In the genomic region with DNA sequence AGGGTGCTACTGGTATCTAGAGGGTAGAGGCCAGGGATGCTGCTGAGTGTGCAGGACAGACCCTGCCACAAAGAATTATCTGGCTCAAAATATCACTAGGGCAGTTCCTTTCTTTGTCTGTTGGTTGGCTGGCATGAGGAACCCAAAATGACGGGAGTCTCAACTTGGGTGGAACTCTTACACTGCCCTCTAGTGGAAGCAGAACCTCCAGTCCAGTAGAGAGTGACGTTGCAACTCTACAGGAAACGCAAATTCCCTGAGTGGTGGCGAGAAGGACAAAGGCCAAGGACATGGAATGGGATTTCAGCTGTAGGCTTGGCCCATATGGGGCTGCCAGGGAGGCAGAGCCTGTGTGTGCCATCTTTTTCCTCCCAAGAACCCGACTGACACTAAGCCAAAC, we compare ENCODE assay signal across 8 cellular contexts. TPM values are rescaled to one million over a fixed set of nuclear protein-coding genes. Genes with fewer than 3 reads are reported as not detected.
DNase-seq lines count a peak whose midpoint lies in the region; TF ChIP-seq lines count a peak whose summit lies in the region.

No MANE protein-coding gene starts in this region.

- H3K4me1 ChIP-seq in OCI-LY7 (ENCODE audit: insufficient read depth, low read length, poor library complexity, severe bottlenecking) (no peaks in the 10 kb centered on the region), hepatocyte (ENCODE audit: insufficient read depth) (peaks cover 7% of the 10 kb centered on the region)

- H3K9me2 ChIP-seq in OCI-LY7 (ENCODE audit: insufficient read depth, low read length) (no peaks in the 10 kb centered on the region), hepatocyte (replicated peaks; ENCODE audit: insufficient read depth) (no peaks in the 10 kb centered on the region)

- peak; percentile 33 for DNase-seq in A172 (ENCODE audit: low spot score)
- peak; percentile 13 for DNase-seq in GM12864 (ENCODE audit: low read depth)
- DNase-seq in OCI-LY7 (ENCODE audit: low spot score), result peak; percentile 42
- DNase-seq in hepatocyte (ENCODE audit: low spot score), result peak; percentile 9
- no peak for DNase-seq in ureter (ENCODE audit: low spot score)
- no peak for DNase-seq in activated CD4-positive, CD25-positive, alpha-beta regulatory T cell treated with anti-CD3 and anti-CD28 coated beads, Interleukin-2, amount 50 U/mL, for 72 hours
- no peak for DNase-seq in T-helper 1 cell
- DNase-seq in MG63, result no peak

- H3K36me3 ChIP-seq in OCI-LY7 (ENCODE audit: insufficient read depth, low read length) (no peaks in the 10 kb centered on the region), hepatocyte (replicated peaks; ENCODE audit: insufficient read depth, low read depth) (no peaks in the 10 kb centered on the region), MG63 (no peaks in the 10 kb centered on the region)

- no peak overlapping the region for H3K4me2 ChIP-seq in OCI-LY7 (ENCODE audit: low read length)
- no peak overlapping the region for H3K4me2 ChIP-seq in hepatocyte

- TF ChIP-seq CTCF in GM12864 (IDR thresholded peaks at IDR 0.05; ENCODE audit: low read depth, low read length, missing control alignments) (peak; percentile 79), OCI-LY7 (conservative IDR thresholded peaks at IDR 0.05; ENCODE audit: low read length) (peak; percentile 83), hepatocyte (IDR thresholded peaks at IDR 0.05; ENCODE audit: poor library complexity) (peak; percentile 18)

- H3K4me3 ChIP-seq in GM12864 (ENCODE audit: low read depth, low read length), result no peak overlapping the region
- H3K4me3 ChIP-seq in OCI-LY7 (ENCODE audit: low read depth, low read length, poor library complexity, severe bottlenecking), result no peak overlapping the region
- no peak overlapping the region for H3K4me3 ChIP-seq in hepatocyte
- no peak overlapping the region for H3K4me3 ChIP-seq in MG63

- 0 out of 2 replicates have a peak, but pooled peaks cover 9% of the 10 kb centered on the region for H3K9me3 ChIP-seq in OCI-LY7 (ENCODE audit: low read length)
- H3K9me3 ChIP-seq in hepatocyte (ENCODE audit: low read depth), result peaks cover 3% of the 10 kb centered on the region
- peaks cover 2% of the 10 kb centered on the region; the same call in 1 of the 2 replicates for H3K9me3 ChIP-seq in MG63

- intact Hi-C loops in OCI-LY7 (cut with micrococcal nuclease; ENCODE audit: unreplicated experiment), result no loop called here

- H3K27me3 ChIP-seq in hepatocyte, result no peaks in the 10 kb centered on the region
- no peaks in the 10 kb centered on the region for H3K27me3 ChIP-seq in MG63

- no peaks in the 10 kb centered on the region for H4K20me1 ChIP-seq in OCI-LY7 (ENCODE audit: insufficient read depth, low read length)
- H4K20me1 ChIP-seq in hepatocyte (ENCODE audit: insufficient read depth, poor library complexity, severe bottlenecking), result no peaks in the 10 kb centered on the region

- CTCF ChIA-PET in OCI-LY7 (lab: Charles Lee; ENCODE audit: unreplicated experiment), result no interaction called here

- 81% methylated on average over 5 of the region's 5 CpGs for WGBS in hepatocyte (ENCODE audit: low lambda C conversion rate, missing lambda C conversion rate)

- POLR2A ChIA-PET in OCI-LY7 (lab: Charles Lee), result no interaction called here

- no peak overlapping the region for H3K27ac ChIP-seq in OCI-LY7 (ENCODE audit: low read depth, low read length, poor library complexity, severe bottlenecking)
- no peak overlapping the region for H3K27ac ChIP-seq in hepatocyte

- no TSS peak for BruUV-seq in OCI-LY7 (replicated peaks; lab: Mats Ljungman, UMichigan)

- H3K79me2 ChIP-seq in OCI-LY7 (ENCODE audit: insufficient read depth, low read depth, low read length) (no peaks in the 10 kb centered on the region), hepatocyte (no peaks in the 10 kb centered on the region)

- H2AFZ ChIP-seq in OCI-LY7 (ENCODE audit: low read length) (no peak overlapping the region), hepatocyte (no peak overlapping the region)

RNA-seq across cellular contexts. Expression of gene COPS8, which starts 47.1 kb away (rescaled TPM):
- 160 and 268 TPM in 2 replicates for total RNA-seq in A172 (2014; rRNA removed; shearing (Covaris generic))
- 113 and 117 TPM in 2 replicates for total RNA-seq in OCI-LY7 (2014; rRNA removed; shearing (Covaris generic))
- total RNA-seq in OCI-LY7 (2022) (57.6 and 58.8 TPM in 2 replicates), hepatocyte (134 and 140 TPM in 2 replicates), ureter (46.1 TPM)
- 106 and 108 TPM in 2 replicates for polyA plus RNA-seq in hepatocyte
- total RNA-seq in MG63 (2014; rRNA removed; shearing (Covaris generic); ENCODE audit: low replicate concordance), result 99.7 and 111 TPM in 2 replicates

Comparison
In these comparisons a context has a peak if more than half of its experiments do, and no peak if none do; other contexts are left out.
1. DNase-seq: peak in A172 (single experiment), GM12864 (single experiment), OCI-LY7 (single experiment) and hepatocyte (single experiment); none in ureter (single experiment), activated CD4-positive, CD25-positive, alpha-beta regulatory T cell treated with anti-CD3 and anti-CD28 coated beads, Interleukin-2, amount 50 U/mL, for 72 hours (single experiment), T-helper 1 cell (0 of 5) and MG63 (single experiment).
2. CTCF ChIP-seq: peak in every context shown above with its lines; median percentile 83 in OCI-LY7; 79 in GM12864; 18 in hepatocyte.